ENCODE assay signal across 8 cellular contexts in the genomic region with DNA sequence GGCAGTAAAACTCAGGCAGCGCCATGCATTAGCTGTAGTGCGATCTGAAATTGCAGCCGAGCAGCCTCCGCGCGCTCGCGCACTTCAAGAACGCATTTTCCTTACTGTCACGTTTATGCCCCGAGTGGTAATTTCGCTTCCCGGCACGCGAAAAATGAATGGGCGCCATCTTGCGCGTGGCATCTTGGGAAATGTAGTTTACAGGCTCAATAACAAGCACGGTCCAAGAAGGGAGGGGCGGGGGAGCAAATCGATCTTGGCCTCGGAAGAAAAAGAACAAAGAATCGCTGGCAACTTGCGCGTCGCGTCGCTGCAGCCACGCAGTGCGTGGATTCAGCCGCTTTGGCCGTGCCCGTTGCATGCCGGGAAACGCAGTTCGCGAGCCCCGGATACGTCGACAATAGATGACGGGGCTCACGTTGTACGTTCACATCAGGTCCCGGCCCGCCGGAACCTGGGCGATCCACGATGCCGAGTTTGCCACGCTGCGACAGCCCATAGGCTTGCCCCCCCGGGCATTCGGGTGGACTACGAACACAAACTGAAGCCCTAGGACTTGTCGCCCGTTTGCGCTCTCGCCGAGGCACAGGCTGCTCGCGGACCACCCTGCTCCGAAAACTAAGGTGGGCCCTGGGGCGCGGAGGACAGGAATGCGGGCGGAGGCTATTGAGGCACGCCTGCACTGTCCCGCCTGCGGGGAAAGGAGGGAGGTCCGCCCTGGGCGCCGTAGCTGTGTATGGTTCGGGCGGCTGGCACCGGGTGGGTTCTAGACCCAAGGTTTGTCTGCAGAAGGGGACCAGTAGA. TPM values are rescaled to one million over a fixed set of nuclear protein-coding genes. Genes with fewer than 3 reads are reported as not detected.
DNase-seq lines count a peak whose midpoint lies in the region; ATAC-seq and TF ChIP-seq lines count a peak whose summit lies in the region.

Gene FTSJ1, plus strand, starts transcription at position 426 of the 804 bp plus-strand sequence. CDS start 1,849 bp downstream, outside the sequence.

- peak; percentile 45 for TF ChIP-seq POLR2A in GM15510 (IDR thresholded peaks at IDR 0.05; ENCODE audit: borderline replicate concordance, extremely low read depth, insufficient read length)
- peak; percentile 26 to 51 for TF ChIP-seq POLR2A in uterus (IDR thresholded peaks at IDR 0.05)

- H3K27ac ChIP-seq in uterus, result peak within 1 kb of the TSS; percentile 84 to 88

- H3K4me1 ChIP-seq in uterus, result no peaks in the 10 kb centered on the region

- H3K27me3 ChIP-seq in uterus, result no peaks in the 10 kb centered on the region

- H3K9me3 ChIP-seq in uterus, result no peaks in the 10 kb centered on the region

- peak; percentile 51 for DNase-seq in NCI-H187 treated with DMSO at 0.1 percent for 48 hours (lab: John Stamatoyannopoulos, UW)
- peak; percentile 34 to 92 (median 84) for DNase-seq in anterior cingulate cortex (lab: John Stamatoyannopoulos, UW)
- DNase-seq in left ventricle myocardium superior, result peak; percentile 90
- DNase-seq in pulmonary artery endothelial cell (ENCODE audit: low read depth, low spot score), result peak; percentile 76
- DNase-seq in uterus, result peak; percentile 89 to 90

- intact Hi-C loops in T-helper 2 cell treated with Interferon-gamma antibody and Interleukin-4, amounts not matched to agents 100 ng/mL and 5 ng/mL, for 36 hours (cut with micrococcal nuclease), result loop anchor here (1.0 to 5.0 kb wide), 6 partner anchors 45 to 481 kb away; partner anchors contain the start of genes EBP, OTUD5, RBM3 and TBC1D25
- intact Hi-C loops in left ventricle myocardium superior (cut with micrococcal nuclease) (no loop called here), uterus (cut with DNase I; ENCODE audit: low total_unique reads) (no loop called here)

- TF ChIP-seq CTCF in uterus (IDR thresholded peaks at IDR 0.05), result no peak

- ATAC-seq in HG02885 (IDR thresholded peaks at IDR 0.05; ENCODE audit: poor library complexity, unreplicated experiment) (peak; percentile 87), left ventricle myocardium superior (peak; percentile 98)

- H3K4me3 ChIP-seq in uterus, result peak within 1 kb of the TSS; percentile 65 to 73

- H3K36me3 ChIP-seq in uterus, result no peaks in the 10 kb centered on the region

RNA-seq across cellular contexts. Expression of gene FTSJ1, which starts in this region (rescaled TPM):
- total RNA-seq in T-helper 2 cell treated with Interferon-gamma antibody and Interleukin-4, amounts not matched to agents 100 ng/mL and 5 ng/mL, for 36 hours, result 66.1 and 69.1 TPM in 2 replicates
- total RNA-seq in left ventricle myocardium superior (15.1 TPM), pulmonary artery endothelial cell (60.7 and 65.4 TPM in 2 replicates), uterus (10 to 100 TPM in 3 of 4 donors, 1 to 10 TPM in 1; 7.4 to 74.7 (median 51.0) TPM)

Comparison
In these comparisons a context has a peak if more than half of its experiments do, and no peak if none do; other contexts are left out.
1. Peak in every context shown above with its lines: DNase-seq, ATAC-seq, H3K4me3 ChIP-seq and H3K27ac ChIP-seq.